In the genomic region with DNA sequence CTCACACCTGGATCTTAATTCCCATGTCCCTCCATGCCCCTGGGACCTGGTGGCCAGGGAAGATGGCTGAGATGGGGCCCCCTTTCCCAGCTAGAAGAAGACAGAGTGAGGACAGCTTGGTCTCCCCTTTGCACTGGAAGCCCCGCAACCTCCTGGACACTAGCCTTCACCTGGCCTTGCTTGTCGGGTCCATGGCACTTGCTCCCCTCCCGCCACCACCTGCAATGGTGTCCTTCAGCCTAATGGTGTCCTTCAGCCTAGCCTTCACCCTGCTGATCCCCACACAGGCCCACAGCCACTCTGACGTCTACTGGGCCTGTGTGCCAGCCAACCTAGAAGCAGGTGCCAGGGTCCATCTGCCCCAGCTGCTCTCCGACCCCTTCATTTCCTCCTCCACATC, we compare ENCODE assay signal across 25 cellular contexts. TPM values are rescaled to one million over a fixed set of nuclear protein-coding genes. Genes with fewer than 3 reads are reported as not detected.
DNase-seq lines count a peak whose midpoint lies in the region; ATAC-seq and TF ChIP-seq lines count a peak whose summit lies in the region.
"Had no signal": no experiment of that assay in that cellular context is flagged by ENCODE, and none has a peak within 500 bp of the region (broad histone marks: within the 10 kb centered on the region; RNA-seq: fewer than 3 reads in every experiment).

No MANE protein-coding gene starts in this region.

- H3K9ac ChIP-seq in neuronal stem cell (ENCODE audit: low read depth, low read length, poor library complexity), result peak overlapping the region; percentile 44
- H3K9ac ChIP-seq: BLaER1 had no signal

- H3K4me1 ChIP-seq in right atrium auricular region (peaks cover 0 to 17% of the 10 kb centered on the region in 2 donors), neuronal stem cell (ENCODE audit: control insufficient read depth in 2 of 2, insufficient read depth in 1 of 2, low read depth in 1 of 2, low read length in 2 of 2) (no peaks in the 10 kb centered on the region), tibial artery (no peaks in the 10 kb centered on the region), esophagus muscularis mucosa (no peaks in the 10 kb centered on the region)
- H3K4me1 ChIP-seq: prostate gland, SJCRH30, tibial nerve had no signal

- H3K18ac ChIP-seq in neuronal stem cell (ENCODE audit: low read length), result peak overlapping the region; percentile 71

- H3K4me3 Mint-ChIP-seq in central memory CD8-positive, alpha-beta T cell, result no peak overlapping the region
- H3K4me3 Mint-ChIP-seq: activated CD8-positive, alpha-beta T cell treated with anti-CD3 and anti-CD28 coated beads for 36 hours; mesothelial cell of epicardium; stimulated activated naive CD8-positive, alpha-beta T cell treated with anti-CD3 and anti-CD28 coated beads, Interleukin-15, Interleukin-2, amounts not matched to agents 100 ng/mL and 50 ng/mL, for 24 hours had no signal

- DNase-seq in Right ventricle myocardium superior (peak; percentile 14), right atrium auricular region (ENCODE audit: low spot score) (no peak), neuronal stem cell (ENCODE audit: low spot score) (no peak), tibial artery (peak; percentile 2 to 34), NCI-H526 (lab: John Stamatoyannopoulos, UW) (no peak), esophagus muscularis mucosa (ENCODE audit: extremely low spot score) (no peak)
- no peak for DNase-seq in central memory CD8-positive, alpha-beta T cell (ENCODE audit: low spot score in 2 of 2)
- DNase-seq: activated CD4-positive, alpha-beta T cell treated with anti-CD3 and anti-CD28 coated beads for 1 hour; activated CD8-positive, alpha-beta T cell treated with anti-CD3 and anti-CD28 coated beads for 36 hours; activated gamma-delta T cell treated with Interleukin-2 at 50 U/mL for 16 hours; amniotic stem cell; brain microvascular endothelial cell; left ventricle myocardium inferior; NCI-H1092; NCI-H1694; NCI-H446 treated with DMSO at 0.1 percent for 48 hours; NCI-H82; SJCRH30; SW 1271 had no signal

- H2AK5ac ChIP-seq in neuronal stem cell (ENCODE audit: low read depth, low read length), result peak overlapping the region; percentile 88

- no peak overlapping the region for H3K4me2 ChIP-seq in neuronal stem cell (ENCODE audit: insufficient read depth, low read length, poor library complexity, severe bottlenecking)
- H3K4me2 ChIP-seq: BLaER1 had no signal

- TF ChIP-seq CTCF in right atrium auricular region (IDR thresholded peaks at IDR 0.05), result no peak
- no peak for TF ChIP-seq CTCF in tibial artery (IDR thresholded peaks at IDR 0.05)
- no peak for TF ChIP-seq CTCF in esophagus muscularis mucosa (IDR thresholded peaks at IDR 0.05)

- H2AFZ ChIP-seq in neuronal stem cell (ENCODE audit: low read length), result no peak overlapping the region

- H2BK15ac ChIP-seq in neuronal stem cell (ENCODE audit: low read length), result peak overlapping the region; percentile 37

- no peak for TF ChIP-seq EP300 in esophagus muscularis mucosa (IDR thresholded peaks at IDR 0.05)

- peak overlapping the region; percentile 37 for H3K4ac ChIP-seq in neuronal stem cell (ENCODE audit: low read length)

- no peak for TF ChIP-seq POLR2A in esophagus muscularis mucosa (IDR thresholded peaks at IDR 0.05; ENCODE audit: low read depth)

- H3K14ac ChIP-seq in neuronal stem cell (ENCODE audit: low read length), result peak overlapping the region; percentile 98

- H2BK12ac ChIP-seq in neuronal stem cell (ENCODE audit: low read length), result no peak overlapping the region

- peaks cover 10% of the 10 kb centered on the region for H3K9me3 Mint-ChIP-seq in central memory CD8-positive, alpha-beta T cell
- H3K9me3 Mint-ChIP-seq: mesothelial cell of epicardium had no signal

- H4K91ac ChIP-seq in neuronal stem cell (ENCODE audit: low read depth, low read length, poor library complexity), result no peak overlapping the region

- intact Hi-C loops in Right ventricle myocardium superior (cut with DNase I), result no loop called here
- intact Hi-C loops in tibial artery (cut with DNase I; ENCODE audit: low total_unique reads), result no loop called here
- intact Hi-C loops in esophagus muscularis mucosa (cut with DNase I), result no loop called here

- no peaks in the 10 kb centered on the region for H3K27me3 ChIP-seq in right atrium auricular region
- H3K27me3 ChIP-seq in neuronal stem cell (ENCODE audit: control insufficient read depth in 3 of 3, insufficient read depth in 3 of 3, low read depth in 1 of 3, low read length in 3 of 3), result no peaks in the 10 kb centered on the region
- H3K27me3 ChIP-seq in tibial artery, result no peaks in the 10 kb centered on the region
- no peaks in the 10 kb centered on the region for H3K27me3 ChIP-seq in esophagus muscularis mucosa
- H3K27me3 ChIP-seq: BLaER1, brain microvascular endothelial cell, SJCRH30, tibial nerve had no signal

- H4K8ac ChIP-seq in neuronal stem cell (ENCODE audit: low read depth, low read length), result no peak overlapping the region

- no peaks in the 10 kb centered on the region for H3K27me3 Mint-ChIP-seq in central memory CD8-positive, alpha-beta T cell
- H3K27me3 Mint-ChIP-seq: activated CD8-positive, alpha-beta T cell treated with anti-CD3 and anti-CD28 coated beads for 36 hours; stimulated activated naive CD8-positive, alpha-beta T cell treated with anti-CD3 and anti-CD28 coated beads, Interleukin-15, Interleukin-2, amounts not matched to agents 100 ng/mL and 50 ng/mL, for 24 hours had no signal

- no CpG with 5 or more reads among the region's 5 CpGs for WGBS in neuronal stem cell (ENCODE audit: extremely low coverage in 2 of 2, insufficient read length in 2 of 2, insufficient replicate concordance in 1 of 2), 2 donors
- 95% methylated on average over 5 of the region's 5 CpGs for WGBS in esophagus muscularis mucosa

- peaks cover 18% of the 10 kb centered on the region for H3K4me1 Mint-ChIP-seq in central memory CD8-positive, alpha-beta T cell
- H3K4me1 Mint-ChIP-seq: mesothelial cell of epicardium had no signal

- no peak overlapping the region for H3K4me3 ChIP-seq in right atrium auricular region
- H3K4me3 ChIP-seq in neuronal stem cell (ENCODE audit: low read length in 2 of 2), result no peak overlapping the region
- no peak overlapping the region for H3K4me3 ChIP-seq in tibial artery
- no peak overlapping the region for H3K4me3 ChIP-seq in esophagus muscularis mucosa
- H3K4me3 ChIP-seq: BLaER1, GM12878, left ventricle myocardium inferior, prostate gland, SJCRH30, tibial nerve had no signal

- H3K27ac Mint-ChIP-seq in central memory CD8-positive, alpha-beta T cell (ENCODE audit: low read depth), result peak overlapping the region; percentile 81
- H3K27ac Mint-ChIP-seq: mesothelial cell of epicardium had no signal

- H2BK120ac ChIP-seq in neuronal stem cell (ENCODE audit: low read depth, low read length), result no peak overlapping the region

- ATAC-seq in Right ventricle myocardium superior (ENCODE audit: poor library complexity), result no peak
- ATAC-seq in central memory CD8-positive, alpha-beta T cell (replicated peaks; ENCODE audit: extremely low read depth, poor library complexity, severe bottlenecking), result no peak
- ATAC-seq: activated CD8-positive, alpha-beta T cell treated with anti-CD3 and anti-CD28 coated beads for 36 hours; GM12878 had no signal

- H3K27ac ChIP-seq in right atrium auricular region (no peak overlapping the region), neuronal stem cell (replicated peaks; ENCODE audit: low read length) (no peak overlapping the region), tibial artery (no peak overlapping the region), esophagus muscularis mucosa (replicated peaks in 1 of 4) (no peak overlapping the region)
- H3K27ac ChIP-seq: BLaER1, brain microvascular endothelial cell, left ventricle myocardium inferior, prostate gland, SJCRH30, tibial nerve had no signal

- H3K36me3 Mint-ChIP-seq in central memory CD8-positive, alpha-beta T cell (ENCODE audit: insufficient read depth), result peaks cover 6% of the 10 kb centered on the region
- H3K36me3 Mint-ChIP-seq: mesothelial cell of epicardium had no signal

- H2BK5ac ChIP-seq in neuronal stem cell (ENCODE audit: low read length), result no peak overlapping the region

- peaks cover 6% of the 10 kb centered on the region for H3K79me1 ChIP-seq in neuronal stem cell (ENCODE audit: low read depth, low read length)

- no peaks in the 10 kb centered on the region for H3K9me3 ChIP-seq in right atrium auricular region
- peaks cover 0 to 19% of the 10 kb centered on the region in 2 donors for H3K9me3 ChIP-seq in neuronal stem cell (replicated peaks in 1 of 2; ENCODE audit: control insufficient read depth in 2 of 2, insufficient read depth in 1 of 2, low read depth in 1 of 2, low read length in 2 of 2)
- no peaks in the 10 kb centered on the region for H3K9me3 ChIP-seq in tibial artery
- H3K9me3 ChIP-seq in esophagus muscularis mucosa, result no peaks in the 10 kb centered on the region
- H3K9me3 ChIP-seq: BLaER1, left ventricle myocardium inferior, prostate gland, SJCRH30, tibial nerve had no signal

- peak overlapping the region; percentile 20 for H3K23ac ChIP-seq in neuronal stem cell (ENCODE audit: low read depth, low read length, poor library complexity)

- H3K36me3 ChIP-seq in right atrium auricular region, result no peaks in the 10 kb centered on the region
- H3K36me3 ChIP-seq in neuronal stem cell (replicated peaks in 1 of 2; ENCODE audit: control insufficient read depth in 2 of 2, insufficient read depth in 2 of 2, low read length in 2 of 2), result no peaks in the 10 kb centered on the region
- H3K36me3 ChIP-seq in tibial artery, result no peaks in the 10 kb centered on the region
- no peaks in the 10 kb centered on the region for H3K36me3 ChIP-seq in esophagus muscularis mucosa
- H3K36me3 ChIP-seq: BLaER1, brain microvascular endothelial cell, left ventricle myocardium inferior, prostate gland, SJCRH30, tibial nerve had no signal

RNA-seq across cellular contexts. Expression of gene EDN2, which starts 45.9 kb away (rescaled TPM):
- total RNA-seq in Right ventricle myocardium superior (0.27 TPM), right atrium auricular region (under 1 TPM in 1 of 2 donors, not detected in 1; 0.78 TPM), esophagus muscularis mucosa (1 to 10 TPM in 1 of 4 donors, under 1 TPM in 1, not detected in 2; 0.40 to 1.2 TPM)
- 0.04 TPM for polyA plus RNA-seq in neuronal stem cell (2013, experiment 1 of 2)
- not detected for polyA plus RNA-seq in neuronal stem cell (2013, experiment 2 of 2)
- total RNA-seq: activated CD8-positive, alpha-beta T cell treated with anti-CD3 and anti-CD28 coated beads for 36 hours had no signal

Comparison
In these comparisons a context has a peak if more than half of its experiments do, and no peak if none do; other contexts are left out.
1. DNase-seq: peak in Right ventricle myocardium superior (single experiment) and tibial artery (2 of 2); none in right atrium auricular region (single experiment), central memory CD8-positive, alpha-beta T cell (0 of 2), neuronal stem cell (single experiment), NCI-H526 (0 of 2) and esophagus muscularis mucosa (single experiment).